Comparison of ENCODE assay signal across 20 cellular contexts in genomic region chr10:78420946-78421732, GRCh38.
A peak's percentile ranks its signal among the peaks of the same experiment; 100 is the strongest.
DNase-seq lines count a peak whose midpoint lies in the region; TF ChIP-seq lines count a peak whose summit lies in the region.
"Had no signal": no experiment of that assay in that cellular context is flagged by ENCODE, and none has a peak within 500 bp of the region (broad histone marks: within the 10 kb centered on the region; RNA-seq: fewer than 3 reads in every experiment).

No MANE protein-coding gene starts in this region.

- H3K36me3 ChIP-seq in right atrium auricular region (no peaks in the 10 kb centered on the region), thyroid gland (no peaks in the 10 kb centered on the region)
- H3K36me3 ChIP-seq: stomach, upper lobe of left lung had no signal

- peaks cover 0 to 15% of the 10 kb centered on the region in 2 donors for H3K9me3 ChIP-seq in right atrium auricular region
- no peaks in the 10 kb centered on the region for H3K9me3 ChIP-seq in thyroid gland

- H3K27ac ChIP-seq in right atrium auricular region (no peak overlapping the region), thyroid gland (no peak overlapping the region)
- H3K27ac ChIP-seq: stomach, upper lobe of left lung had no signal

- peaks cover 2% of the 10 kb centered on the region for H3K36me3 Mint-ChIP-seq in mesothelial cell of epicardium
- H3K36me3 Mint-ChIP-seq: activated naive CD8-positive, alpha-beta T cell treated with anti-CD3 and anti-CD28 coated beads, Interleukin-2, amount 10 ng/mL, durations not matched to agents 7 days and 5 days; CD8-positive, alpha-beta memory T cell had no signal

- WGBS in thyroid gland, 2 donors = 64 to 70% methylated on average over 16 of the region's 16 CpGs

- H3K27ac Mint-ChIP-seq in mesothelial cell of epicardium = peak overlapping the region; percentile 78
- H3K27ac Mint-ChIP-seq: activated naive CD8-positive, alpha-beta T cell treated with anti-CD3 and anti-CD28 coated beads, Interleukin-2, amount 10 ng/mL, durations not matched to agents 7 days and 5 days; CD8-positive, alpha-beta memory T cell had no signal

- no peaks in the 10 kb centered on the region for H3K27me3 ChIP-seq in right atrium auricular region
- H3K27me3 ChIP-seq in thyroid gland = no peaks in the 10 kb centered on the region
- H3K27me3 ChIP-seq: stomach, upper lobe of left lung had no signal

- H3K4me3 ChIP-seq in right atrium auricular region = no peak overlapping the region
- no peak overlapping the region for H3K4me3 ChIP-seq in thyroid gland (replicated peaks in 1 of 3)
- H3K4me3 ChIP-seq: stomach, upper lobe of left lung had no signal

- H3K27me3 Mint-ChIP-seq in mesothelial cell of epicardium (ENCODE audit: low read depth) = no peaks in the 10 kb centered on the region

- peak; percentile 74 for DNase-seq in cardiac septum (ENCODE audit: low spot score)
- DNase-seq in right atrium auricular region (ENCODE audit: low spot score) = no peak
- DNase-seq in dermis blood vessel endothelial cell = peak; percentile 22
- DNase-seq in mesothelial cell of epicardium (ENCODE audit: low spot score in 2 of 2, unreplicated experiment in 2 of 2) = no peak
- peak; percentile 3 to 27 for DNase-seq in thyroid gland
- no peak for DNase-seq in kidney tubule cell (ENCODE audit: low spot score)
- DNase-seq in glomerular visceral epithelial cell (ENCODE audit: extremely low spot score) = no peak
- no peak for DNase-seq in NCI-H2196 (lab: John Stamatoyannopoulos, UW; ENCODE audit: unreplicated experiment)
- DNase-seq: activated naive CD8-positive, alpha-beta T cell treated with anti-CD3 and anti-CD28 coated beads, Interleukin-2, amount 10 ng/mL, durations not matched to agents 7 days and 5 days; AML-193; CD8-positive, alpha-beta memory T cell; NCI-H1092; NCI-H2029 treated with DMSO at 0.1 percent for 48 hours; NCI-H345; NCI-H774; retina; SHP77 treated with DMSO at 0.1 percent for 48 hours; stomach; T-helper 1 cell; upper lobe of left lung had no signal

- H3K4me1 ChIP-seq in right atrium auricular region (no peaks in the 10 kb centered on the region), thyroid gland (peaks cover 7 to 11% of the 10 kb centered on the region in 2 donors)
- H3K4me1 ChIP-seq: stomach had no signal

- H3K9me3 Mint-ChIP-seq in mesothelial cell of epicardium = peaks cover 10% of the 10 kb centered on the region

- peaks cover 50% of the 10 kb centered on the region for H3K4me1 Mint-ChIP-seq in mesothelial cell of epicardium
- H3K4me1 Mint-ChIP-seq: activated naive CD8-positive, alpha-beta T cell treated with anti-CD3 and anti-CD28 coated beads, Interleukin-2, amount 10 ng/mL, durations not matched to agents 7 days and 5 days; CD8-positive, alpha-beta memory T cell had no signal

- intact Hi-C loops in cardiac septum (cut with DNase I) = loop anchor here (10.0 kb wide), 1 partner anchor 774 kb away; no protein-coding TSS in a partner anchor
- intact Hi-C loops in thyroid gland (cut with DNase I) = no loop called here

- no peak for TF ChIP-seq POLR2A in thyroid gland (IDR thresholded peaks at IDR 0.05)

- TF ChIP-seq CTCF in right atrium auricular region (IDR thresholded peaks at IDR 0.05) = no peak
- TF ChIP-seq CTCF in mesothelial cell of epicardium (IDR thresholded peaks at IDR 0.05; ENCODE audit: unreplicated experiment) = no peak
- no peak for TF ChIP-seq CTCF in thyroid gland (IDR thresholded peaks at IDR 0.05)

- H3K4me3 Mint-ChIP-seq in mesothelial cell of epicardium = peak overlapping the region; percentile 9
- H3K4me3 Mint-ChIP-seq: activated naive CD8-positive, alpha-beta T cell treated with anti-CD3 and anti-CD28 coated beads, Interleukin-2, amount 10 ng/mL, durations not matched to agents 7 days and 5 days; CD8-positive, alpha-beta memory T cell had no signal

Comparison
In these comparisons a context has a peak if more than half of its experiments do, and no peak if none do; other contexts are left out.
1. DNase-seq: peak in cardiac septum (single experiment), dermis blood vessel endothelial cell (single experiment) and thyroid gland (2 of 2); none in right atrium auricular region (single experiment), mesothelial cell of epicardium (0 of 2), kidney tubule cell (single experiment), glomerular visceral epithelial cell (single experiment) and NCI-H2196 (single experiment).